15 cellular contexts compared by ENCODE assay signal in genomic region chr2:105909215-105909614, GRCh38.
"Had no signal": no experiment of that assay in that cellular context is flagged by ENCODE, and none has a peak within 500 bp of the region (broad histone marks: within the 10 kb centered on the region; RNA-seq: fewer than 3 reads in every experiment).

No MANE protein-coding gene starts in this region.

- H3K9me3 Mint-ChIP-seq: activated naive CD4-positive, alpha-beta T cell treated with anti-CD3 and anti-CD28 coated beads, Interleukin-2, amount 50 U/mL, for 24 hours had no signal

- H3K27me3 Mint-ChIP-seq: activated CD4-positive, alpha-beta T cell treated with anti-CD3 and anti-CD28 coated beads, Interleukin-2, amount 10 ng/mL, durations not matched to agents 24 days and 14 days; activated naive CD4-positive, alpha-beta T cell treated with anti-CD3 and anti-CD28 coated beads, Interleukin-2, amount 50 U/mL, for 24 hours had no signal

- H3K36me3 Mint-ChIP-seq: WTC11 had no signal

- H3K36me3 ChIP-seq: breast epithelium, esophagus muscularis mucosa, ovary, tibial artery, uterus had no signal

- H3K4me3 ChIP-seq: breast epithelium, esophagus muscularis mucosa, ovary, tibial artery, uterus had no signal

- H3K27me3 ChIP-seq: breast epithelium, esophagus muscularis mucosa, ovary, tibial artery, uterus had no signal

- H3K4me3 Mint-ChIP-seq: activated CD4-positive, alpha-beta T cell treated with anti-CD3 and anti-CD28 coated beads, Interleukin-2, amount 10 ng/mL, durations not matched to agents 24 days and 14 days; activated naive CD4-positive, alpha-beta T cell treated with anti-CD3 and anti-CD28 coated beads, Interleukin-2, amount 50 U/mL, for 24 hours; neural crest cell; WTC11 had no signal

- H3K27ac ChIP-seq: ovary, tibial artery had no signal

- DNase-seq: activated CD4-positive, alpha-beta T cell treated with anti-CD3 and anti-CD28 coated beads, Interleukin-2, amount 10 ng/mL, durations not matched to agents 24 days and 14 days; activated effector memory CD4-positive, alpha-beta T cell treated with Interleukin-2 at 50 U/mL for 16 hours; anterior cingulate cortex; mesenchymal stem cell; ovary; small intestine; tibial artery; uterus had no signal

- FAIRE-seq: islet of Langerhans, small intestine had no signal

- H3K9me3 ChIP-seq: breast epithelium, ovary, tibial artery, uterus had no signal

- H3K27ac Mint-ChIP-seq: activated CD4-positive, alpha-beta T cell treated with anti-CD3 and anti-CD28 coated beads, Interleukin-2, amount 10 ng/mL, durations not matched to agents 24 days and 14 days; activated naive CD4-positive, alpha-beta T cell treated with anti-CD3 and anti-CD28 coated beads, Interleukin-2, amount 50 U/mL, for 24 hours; WTC11 had no signal

- H3K4me1 ChIP-seq: breast epithelium had no signal

- ATAC-seq: left lobe of liver had no signal
